In the genomic region with DNA sequence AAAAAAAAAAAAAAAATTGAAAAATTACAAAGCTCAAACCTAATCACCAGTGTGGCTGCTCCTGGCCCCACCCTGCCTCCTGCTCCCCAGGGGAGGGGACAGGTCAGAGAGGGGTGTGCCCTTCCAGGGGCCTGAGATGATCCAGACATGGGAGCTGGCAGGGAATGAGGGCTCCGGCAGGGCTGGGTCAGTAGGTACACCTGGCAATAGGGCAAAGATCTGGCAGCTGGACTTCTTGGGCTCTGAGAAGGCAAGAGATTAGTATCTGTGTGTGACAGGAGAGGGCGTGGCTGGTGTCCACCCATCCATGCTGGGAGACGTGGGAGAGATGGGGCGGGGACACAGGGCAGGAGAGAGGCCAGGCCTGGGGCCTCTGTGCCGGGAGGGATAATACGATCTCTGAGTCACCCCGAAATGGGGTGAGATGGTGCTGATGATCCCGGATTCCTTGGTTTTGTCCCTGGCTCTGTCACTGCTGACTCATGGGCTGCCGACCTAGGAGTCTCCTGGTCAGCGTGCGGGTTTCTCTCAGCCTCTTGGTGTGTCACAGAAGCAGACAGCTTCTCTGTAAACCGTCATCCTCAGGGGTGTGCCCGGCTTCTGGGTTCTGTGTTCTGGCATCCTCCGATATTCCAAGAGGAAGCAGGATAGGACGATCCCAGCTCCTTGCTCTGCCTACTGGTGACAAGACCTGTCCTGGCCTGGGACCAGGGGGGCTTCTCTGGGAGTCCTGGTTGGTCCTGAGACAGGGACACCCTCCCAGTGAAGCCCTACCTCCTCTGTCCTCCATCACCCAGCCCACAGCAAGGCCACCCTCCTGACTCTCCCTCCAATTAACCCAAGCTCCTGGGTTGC, we compare ENCODE assay signal across 9 cellular contexts. TPM values are rescaled to one million over a fixed set of nuclear protein-coding genes. Genes with fewer than 3 reads are reported as not detected.
DNase-seq lines count a peak whose midpoint lies in the region; TF ChIP-seq lines count a peak whose summit lies in the region.
"Had no signal": no experiment of that assay in that cellular context is flagged by ENCODE, and none has a peak within 500 bp of the region (broad histone marks: within the 10 kb centered on the region; RNA-seq: fewer than 3 reads in every experiment).

No MANE protein-coding gene starts in this region.

- peaks cover 13% of the 10 kb centered on the region for H3K4me1 Mint-ChIP-seq in activated CD4-positive, alpha-beta memory T cell treated with anti-CD3 and anti-CD28 coated beads, Interleukin-2, amount 10 ng/mL, durations not matched to agents 7 days and 5 days
- peaks cover 20% of the 10 kb centered on the region for H3K4me1 Mint-ChIP-seq in CD14-positive monocyte

- H3K9me3 Mint-ChIP-seq in activated CD4-positive, alpha-beta memory T cell treated with anti-CD3 and anti-CD28 coated beads, Interleukin-2, amount 10 ng/mL, durations not matched to agents 7 days and 5 days, result no peaks in the 10 kb centered on the region
- H3K9me3 Mint-ChIP-seq in CD14-positive monocyte, result peaks cover 0 to 2% (median 0%) of the 10 kb centered on the region in 7 donors

- POLR2A ChIA-PET in activated CD4-positive, alpha-beta memory T cell treated with anti-CD3 and anti-CD28 coated beads, Interleukin-2, amount 10 ng/mL, durations not matched to agents 7 days and 5 days (lab: Charles Lee), result no interaction called here

- no peak overlapping the region for H3K27ac Mint-ChIP-seq in activated CD4-positive, alpha-beta memory T cell treated with anti-CD3 and anti-CD28 coated beads, Interleukin-2, amount 10 ng/mL, durations not matched to agents 7 days and 5 days
- peak overlapping the region in 1 of 7 donors; percentile 46 for H3K27ac Mint-ChIP-seq in CD14-positive monocyte

- DNase-seq in AG09309 (ENCODE audit: low read depth) (peak; percentile 82), HuH-7.5 (ENCODE audit: low spot score) (peak; percentile 43), astrocyte of the cerebellum (ENCODE audit: low read depth) (peak; percentile 37), lower leg skin (ENCODE audit: low spot score in 2 of 2) (peak; percentile 68 to 92), OCI-M2 (lab: John Stamatoyannopoulos, UW; ENCODE audit: unreplicated experiment) (no peak), NCI-H2107 treated with DMSO at 0.1 percent for 48 hours (lab: John Stamatoyannopoulos, UW; ENCODE audit: unreplicated experiment) (no peak), CD14-positive monocyte (ENCODE audit: low spot score) (no peak)
- DNase-seq in activated CD4-positive, alpha-beta memory T cell treated with anti-CD3 and anti-CD28 coated beads, Interleukin-2, amount 10 ng/mL, durations not matched to agents 7 days and 5 days, result no peak

- H3K36me3 Mint-ChIP-seq in activated CD4-positive, alpha-beta memory T cell treated with anti-CD3 and anti-CD28 coated beads, Interleukin-2, amount 10 ng/mL, durations not matched to agents 7 days and 5 days (ENCODE audit: low read depth), result no peaks in the 10 kb centered on the region
- no peaks in the 10 kb centered on the region for H3K36me3 Mint-ChIP-seq in CD14-positive monocyte

- in situ Hi-C loops in astrocyte of the cerebellum (cut with HindIII; ENCODE audit: low sequenced_read_pairs), result no loop called here

- intact Hi-C loops in lower leg skin (cut with DNase I; ENCODE audit: low total_unique reads), result no loop called here
- intact Hi-C loops in CD14-positive monocyte (cut with micrococcal nuclease), result loop anchor here in 1 of 2 donors (10.0 kb wide), 1 partner anchor 48 kb away; the partner anchor contains the start of gene CLDN3

- CTCF ChIA-PET in activated CD4-positive, alpha-beta memory T cell treated with anti-CD3 and anti-CD28 coated beads, Interleukin-2, amount 10 ng/mL, durations not matched to agents 7 days and 5 days (lab: Charles Lee), result interaction anchor here (0.7 to 2.4 kb wide), 4 partner anchors 11 to 204 kb away, joined by 3 to 7 read pairs (median 5); no protein-coding TSS in a partner anchor

- no peak overlapping the region for H3K4me3 ChIP-seq in AG09309 (ENCODE audit: control insufficient read depth, low read depth, low read length)
- no peak overlapping the region for H3K4me3 ChIP-seq in astrocyte of the cerebellum (ENCODE audit: low read depth, low read length)
- no peak overlapping the region for H3K4me3 ChIP-seq in lower leg skin (ENCODE audit: low read depth, poor library complexity, severe bottlenecking)
- H3K4me3 ChIP-seq: lung had no signal

- TF ChIP-seq CTCF in AG09309 (IDR thresholded peaks at IDR 0.05; ENCODE audit: control insufficient read depth, insufficient read depth, low read depth, low read length, missing control alignments), result no peak
- no peak for TF ChIP-seq CTCF in astrocyte of the cerebellum (IDR thresholded peaks at IDR 0.05; ENCODE audit: low read depth, low read length, missing control alignments)
- no peak for TF ChIP-seq CTCF in lower leg skin (IDR thresholded peaks at IDR 0.05)
- no peak for TF ChIP-seq CTCF in CD14-positive monocyte (IDR thresholded peaks at IDR 0.05)

- H3K27me3 Mint-ChIP-seq in activated CD4-positive, alpha-beta memory T cell treated with anti-CD3 and anti-CD28 coated beads, Interleukin-2, amount 10 ng/mL, durations not matched to agents 7 days and 5 days, result peaks cover 12% of the 10 kb centered on the region
- H3K27me3 Mint-ChIP-seq in CD14-positive monocyte (ENCODE audit: low read depth in 3 of 3), result peaks cover 17 to 31% (median 20%) of the 10 kb centered on the region in 3 donors

- 25 to 30% methylated on average over 14 of the region's 15 CpGs for WGBS in lower leg skin, 2 donors

- H3K4me3 Mint-ChIP-seq in activated CD4-positive, alpha-beta memory T cell treated with anti-CD3 and anti-CD28 coated beads, Interleukin-2, amount 10 ng/mL, durations not matched to agents 7 days and 5 days, result no peak overlapping the region
- peak overlapping the region in 1 of 2 donors; percentile 69 for H3K4me3 Mint-ChIP-seq in CD14-positive monocyte

- TF ChIP-seq POLR2A in lower leg skin (IDR thresholded peaks at IDR 0.05), result no peak

RNA-seq across cellular contexts. Expression of gene CLDN4, which starts 8.2 kb away (rescaled TPM):
- total RNA-seq in lower leg skin, result 100 to 1,000 TPM; 208 to 533 (median 298) TPM
- total RNA-seq in activated CD4-positive, alpha-beta memory T cell treated with anti-CD3 and anti-CD28 coated beads, Interleukin-2, amount 10 ng/mL, durations not matched to agents 7 days and 5 days, result under 1 TPM in 1 of 2 experiments, not detected in 1; 0.10 TPM
- polyA plus RNA-seq in CD14-positive monocyte, result not detected

RNA-seq across cellular contexts. Expression of gene METTL27, which starts 19.8 kb away (rescaled TPM):
- 1 to 10 TPM; 2.0 to 7.4 (median 4.3) TPM for total RNA-seq in lower leg skin
- total RNA-seq in activated CD4-positive, alpha-beta memory T cell treated with anti-CD3 and anti-CD28 coated beads, Interleukin-2, amount 10 ng/mL, durations not matched to agents 7 days and 5 days, result 1 to 10 TPM; 3.3 to 3.7 TPM
- polyA plus RNA-seq in CD14-positive monocyte, result 1 to 10 TPM; 1.2 to 2.1 TPM

RNA-seq across cellular contexts. Expression of gene TMEM270, which starts 38.4 kb away (rescaled TPM):
- total RNA-seq in lower leg skin, result not detected
- not detected for total RNA-seq in activated CD4-positive, alpha-beta memory T cell treated with anti-CD3 and anti-CD28 coated beads, Interleukin-2, amount 10 ng/mL, durations not matched to agents 7 days and 5 days
- polyA plus RNA-seq in CD14-positive monocyte, result not detected

RNA-seq across cellular contexts. Expression of gene CLDN3, which starts 52.5 kb away (rescaled TPM):
- 10 to 100 TPM; 11.8 to 24.3 (median 19.3) TPM for total RNA-seq in lower leg skin
- not detected for total RNA-seq in activated CD4-positive, alpha-beta memory T cell treated with anti-CD3 and anti-CD28 coated beads, Interleukin-2, amount 10 ng/mL, durations not matched to agents 7 days and 5 days
- polyA plus RNA-seq in CD14-positive monocyte, result not detected

Comparison
In these comparisons a context has a peak if more than half of its experiments do, and no peak if none do; other contexts are left out.
1. DNase-seq: peak in AG09309 (single experiment), HuH-7.5 (single experiment), astrocyte of the cerebellum (single experiment) and lower leg skin (2 of 2); none in activated CD4-positive, alpha-beta memory T cell treated with anti-CD3 and anti-CD28 coated beads, Interleukin-2, amount 10 ng/mL, durations not matched to agents 7 days and 5 days (single experiment), OCI-M2 (single experiment), NCI-H2107 treated with DMSO at 0.1 percent for 48 hours (single experiment) and CD14-positive monocyte (single experiment).
2. RNA of gene CLDN4, which starts 8.2 kb away (total RNA-seq): 208 to 533 TPM in lower leg skin; 0.10 TPM in activated CD4-positive, alpha-beta memory T cell treated with anti-CD3 and anti-CD28 coated beads, Interleukin-2, amount 10 ng/mL, durations not matched to agents 7 days and 5 days; every median in the first group is over 100 times any median in the second.